ENCODE assay signal across 26 cellular contexts in the genomic region with DNA sequence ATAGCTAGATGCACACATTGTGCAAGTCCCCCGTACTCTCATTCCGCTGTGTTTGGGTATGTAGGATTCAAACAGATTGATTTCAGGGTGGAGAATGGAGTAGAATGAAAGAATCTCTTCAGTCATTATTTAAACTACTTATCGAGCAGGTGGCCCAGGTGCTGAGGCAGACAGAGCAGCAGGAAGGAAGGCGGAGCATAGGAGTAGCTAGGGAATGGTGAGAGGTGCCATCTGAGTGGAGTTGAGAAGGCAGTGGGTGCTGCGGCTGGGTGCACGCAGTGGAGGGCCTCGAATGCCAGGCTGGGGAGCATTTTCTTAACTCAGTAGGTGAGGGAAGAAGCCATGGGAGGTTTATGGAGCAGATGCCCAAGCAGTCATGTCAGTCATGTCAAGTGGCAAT. TPM values are rescaled to one million over a fixed set of nuclear protein-coding genes. Genes with fewer than 3 reads are reported as not detected.
DNase-seq lines count a peak whose midpoint lies in the region; ATAC-seq lines count a peak whose summit lies in the region.
"Had no signal": no experiment of that assay in that cellular context is flagged by ENCODE, and none has a peak within 500 bp of the region (broad histone marks: within the 10 kb centered on the region; RNA-seq: fewer than 3 reads in every experiment).

No MANE protein-coding gene starts in this region.

- no peaks in the 10 kb centered on the region for H3K4me1 Mint-ChIP-seq in stimulated activated naive CD8-positive, alpha-beta T cell treated with anti-CD3 and anti-CD28 coated beads, Interleukin-15, amount 100 ng/mL, for 72 hours
- H3K4me1 Mint-ChIP-seq: IgD-negative memory B cell had no signal

- ATAC-seq in stimulated activated naive CD8-positive, alpha-beta T cell treated with anti-CD3 and anti-CD28 coated beads, Interleukin-15, amount 100 ng/mL, for 72 hours, result no peak
- ATAC-seq: activated T-cell treated with anti-CD3 and anti-CD28 coated beads, Interleukin-2, amount 50 U/mL, for 72 hours; body of pancreas; gastroesophageal sphincter; left cardiac atrium had no signal

- no peaks in the 10 kb centered on the region for H3K9me3 Mint-ChIP-seq in stimulated activated naive CD8-positive, alpha-beta T cell treated with anti-CD3 and anti-CD28 coated beads, Interleukin-15, amount 100 ng/mL, for 72 hours
- H3K9me3 Mint-ChIP-seq: activated naive CD4-positive, alpha-beta T cell treated with anti-CD3 and anti-CD28 coated beads for 36 hours; activated T-cell treated with anti-CD3 and anti-CD28 coated beads, Interleukin-2, amount 50 U/mL, for 72 hours; CD14-positive monocyte; IgD-negative memory B cell; type B pancreatic cell had no signal

- no peak overlapping the region for H3K27ac Mint-ChIP-seq in stimulated activated naive CD8-positive, alpha-beta T cell treated with anti-CD3 and anti-CD28 coated beads, Interleukin-15, amount 100 ng/mL, for 72 hours
- H3K27ac Mint-ChIP-seq: activated naive CD4-positive, alpha-beta T cell treated with anti-CD3 and anti-CD28 coated beads for 36 hours; activated T-cell treated with anti-CD3 and anti-CD28 coated beads, Interleukin-2, amount 50 U/mL, for 72 hours; CD14-positive monocyte; IgD-negative memory B cell; type B pancreatic cell had no signal

- H3K4me3 Mint-ChIP-seq in stimulated activated naive CD8-positive, alpha-beta T cell treated with anti-CD3 and anti-CD28 coated beads, Interleukin-15, amount 100 ng/mL, for 72 hours, result no peak overlapping the region
- H3K4me3 Mint-ChIP-seq: activated naive CD4-positive, alpha-beta T cell treated with anti-CD3 and anti-CD28 coated beads for 36 hours; activated T-cell treated with anti-CD3 and anti-CD28 coated beads, Interleukin-2, amount 50 U/mL, for 72 hours; CD14-positive monocyte; IgD-negative memory B cell; type B pancreatic cell had no signal

- H3K27me3 Mint-ChIP-seq in stimulated activated naive CD8-positive, alpha-beta T cell treated with anti-CD3 and anti-CD28 coated beads, Interleukin-15, amount 100 ng/mL, for 72 hours, result no peaks in the 10 kb centered on the region
- H3K27me3 Mint-ChIP-seq: type B pancreatic cell had no signal

- DNase-seq in NCI-H1417 (lab: John Stamatoyannopoulos, UW) (peak; percentile 41 to 85 (median 80)), NCI-H1417 treated with DMSO at 0.1 percent for 48 hours (lab: John Stamatoyannopoulos, UW) (no peak), NCI-H2107 treated with DMSO at 0.1 percent for 48 hours (lab: John Stamatoyannopoulos, UW; ENCODE audit: unreplicated experiment) (peak; percentile 98), NCI-H774 (lab: John Stamatoyannopoulos, UW) (peak; percentile 78), cerebellum (ENCODE audit: low spot score) (no peak), NOMO-1 (lab: John Stamatoyannopoulos, UW; ENCODE audit: unreplicated experiment in 2 of 2) (no peak), SK-N-DZ (ENCODE audit: low spot score) (no peak)
- DNase-seq in stimulated activated naive CD8-positive, alpha-beta T cell treated with anti-CD3 and anti-CD28 coated beads, Interleukin-15, amount 100 ng/mL, for 72 hours, result no peak
- DNase-seq: activated CD4-positive, alpha-beta T cell treated with anti-CD3 and anti-CD28 coated beads, Interleukin-2, amount 50 U/mL, for 4 hours; activated naive CD4-positive, alpha-beta T cell treated with anti-CD3 and anti-CD28 coated beads for 36 hours; activated T-cell treated with anti-CD3 and anti-CD28 coated beads, Interleukin-2, amount 50 U/mL, for 72 hours; adrenal gland; body of pancreas; Calu3; dorsolateral prefrontal cortex; left cardiac atrium; mammary epithelial cell; NCI-H1092; stimulated activated CD4-positive, alpha-beta T cell treated with anti-CD3 and anti-CD28 coated beads, Interleukin-1b, Interleukin-23, amount 100 ng/mL, for 48 hours; T-helper 1 cell had no signal

RNA-seq across cellular contexts. Expression of gene CD101, which starts 45.2 kb away (rescaled TPM):
- 1.6 TPM for total RNA-seq in cerebellum
- 0.29 and 0.42 TPM in 2 replicates for polyA plus RNA-seq in SK-N-DZ (2014; cell fraction: cytosol; rRNA removed)
- polyA plus RNA-seq in SK-N-DZ (2014; cell fraction: nucleus; rRNA removed), result 0.91 and 1.5 TPM in 2 replicates
- total RNA-seq: fibroblast of lung had no signal
- polyA plus RNA-seq: fibroblast of lung, hepatocyte had no signal

RNA-seq across cellular contexts. Expression of gene PTGFRN, which starts 46.7 kb away (rescaled TPM):
- total RNA-seq in cerebellum, result 40.5 TPM
- 21.3 and 21.8 TPM in 2 replicates for polyA plus RNA-seq in SK-N-DZ (2014; cell fraction: cytosol; rRNA removed)
- 8.0 and 17.1 TPM in 2 replicates for polyA plus RNA-seq in SK-N-DZ (2014; cell fraction: nucleus; rRNA removed)
- polyA plus RNA-seq: IgD-negative memory B cell had no signal

Comparison
In these comparisons a context has a peak if more than half of its experiments do, and no peak if none do; other contexts are left out.
1. DNase-seq: peak in NCI-H1417 (3 of 3), NCI-H2107 treated with DMSO at 0.1 percent for 48 hours (single experiment) and NCI-H774 (single experiment); none in NCI-H1417 treated with DMSO at 0.1 percent for 48 hours (single experiment), cerebellum (single experiment), stimulated activated naive CD8-positive, alpha-beta T cell treated with anti-CD3 and anti-CD28 coated beads, Interleukin-15, amount 100 ng/mL, for 72 hours (0 of 2), NOMO-1 (0 of 2) and SK-N-DZ (single experiment).